In genomic region chr17:37490638-37491614, GRCh38 we compare ENCODE assay signal across 8 cellular contexts. TPM values are rescaled to one million over a fixed set of nuclear protein-coding genes. Genes with fewer than 3 reads are reported as not detected.
DNase-seq lines count a peak whose midpoint lies in the region; ATAC-seq, FAIRE-seq and TF ChIP-seq lines count a peak whose summit lies in the region.

No MANE protein-coding gene starts in this region.

- BruUV-seq in K562 (replicated peaks; lab: Mats Ljungman, UMichigan), result TSS peak; percentile 49

- peak overlapping the region; percentile 94 for H3K4me3 Mint-ChIP-seq in activated naive CD4-positive, alpha-beta T cell treated with anti-CD3 and anti-CD28 coated beads for 36 hours

- peaks cover 57% of the 10 kb centered on the region for H3K79me2 ChIP-seq in K562 (ENCODE audit: control insufficient read depth, insufficient read depth, low read length)

- H3K36me3 ChIP-seq in K562 (ENCODE audit: control insufficient read depth, insufficient read depth, low read length), result no peaks in the 10 kb centered on the region
- no peaks in the 10 kb centered on the region for H3K36me3 ChIP-seq in iPS-15b (ENCODE audit: control insufficient read depth, insufficient read depth, low read length)
- H3K36me3 ChIP-seq in skeletal muscle satellite cell (ENCODE audit: insufficient read depth, low read length), result peaks cover 4% of the 10 kb centered on the region

- CTCF ChIA-PET in activated naive CD4-positive, alpha-beta T cell treated with anti-CD3 and anti-CD28 coated beads for 36 hours (lab: Charles Lee), result no interaction called here
- CTCF ChIA-PET in K562 (lab: Yijun Ruan, JAX; ENCODE audit: low intra/inter-chr PET ratio), result no interaction called here

- no peaks in the 10 kb centered on the region for H3K9me3 Mint-ChIP-seq in activated naive CD4-positive, alpha-beta T cell treated with anti-CD3 and anti-CD28 coated beads for 36 hours

- H3K36me3 Mint-ChIP-seq in activated naive CD4-positive, alpha-beta T cell treated with anti-CD3 and anti-CD28 coated beads for 36 hours (ENCODE audit: low read depth), result peaks cover 1% of the 10 kb centered on the region

- H3K9ac ChIP-seq in K562 (ENCODE audit: insufficient read depth in 1 of 2, low read depth in 2 of 2, low read length in 2 of 2) (peak overlapping the region; percentile 61 to 90), iPS-15b (ENCODE audit: low read depth, low read length) (no peak overlapping the region), skeletal muscle satellite cell (ENCODE audit: low read depth, low read length) (peak overlapping the region; percentile 99)

- 0 out of 2 replicates have a peak, but pooled peaks have one; percentile 3 for TF ChIP-seq EP300 in K562 (IDR thresholded peaks at IDR 0.05; ENCODE audit: low read length)

- H3K4me2 ChIP-seq in K562 (ENCODE audit: insufficient read depth, low read length), result peak overlapping the region; percentile 90
- H3K4me2 ChIP-seq in skeletal muscle satellite cell (ENCODE audit: low read length), result peak overlapping the region; percentile 92

- H3K4me1 ChIP-seq in K562 (replicated peaks in 1 of 2; ENCODE audit: control insufficient read depth in 2 of 2, insufficient read depth in 2 of 2, low read length in 2 of 2) (peaks cover 11 to 24% of the 10 kb centered on the region in 2 experiments; a peak in 4 of 5 replicates), iPS-15b (ENCODE audit: control insufficient read depth, insufficient read depth, low read length) (peaks cover 30% of the 10 kb centered on the region), skeletal muscle satellite cell (ENCODE audit: control insufficient read depth, insufficient read depth, low read length) (peaks cover 58% of the 10 kb centered on the region)

- peak overlapping the region; percentile 74 for H3K4me3 ChIP-seq in K562
- peak overlapping the region; percentile 74 for H3K4me3 ChIP-seq in iPS-15b (ENCODE audit: low read depth, low read length)
- peak overlapping the region; percentile 89 for H3K4me3 ChIP-seq in skeletal muscle satellite cell (ENCODE audit: low read length)

- no peak for TF ChIP-seq RAD21 in K562 (CRISPR knock-in tag; conservative IDR thresholded peaks at IDR 0.05 in 1 of 2, IDR thresholded peaks at IDR 0.05 in 1 of 2)

- H3K4me1 Mint-ChIP-seq in activated naive CD4-positive, alpha-beta T cell treated with anti-CD3 and anti-CD28 coated beads for 36 hours (ENCODE audit: low read depth), result peaks cover 49% of the 10 kb centered on the region

- no peaks in the 10 kb centered on the region for H3K27me3 ChIP-seq in K562 (ENCODE audit: control insufficient read depth in 2 of 2, insufficient read depth in 2 of 2, low read length in 2 of 2)
- peaks cover 6% of the 10 kb centered on the region for H3K27me3 ChIP-seq in iPS-15b (ENCODE audit: control insufficient read depth, insufficient read depth, low read length)
- H3K27me3 ChIP-seq in skeletal muscle satellite cell (ENCODE audit: control insufficient read depth, insufficient read depth, low read length), result no peaks in the 10 kb centered on the region

- peak; percentile 47 for DNase-seq in activated naive CD4-positive, alpha-beta T cell treated with anti-CD3 and anti-CD28 coated beads for 36 hours
- DNase-seq in activated naive CD4-positive, alpha-beta T cell (lab: John Stamatoyannopoulos, UW), result no peak
- peak; percentile 52 to 89 (median 68) for DNase-seq in K562 (ENCODE audit: extremely low read depth in 1 of 4, low spot score in 3 of 4)
- DNase-seq in DMS114 treated with DMSO at 0.1 percent for 48 hours (lab: John Stamatoyannopoulos, UW; ENCODE audit: unreplicated experiment), result no peak

- H4K20me1 ChIP-seq in K562 (replicated peaks; ENCODE audit: control insufficient read depth, insufficient read depth, low read length), result no peaks in the 10 kb centered on the region

- H3K9me1 ChIP-seq in K562 (ENCODE audit: control insufficient read depth, insufficient read depth, low read length), result no peaks in the 10 kb centered on the region

- peak; percentile 62 for TF ChIP-seq POLR2A in K562 (conservative IDR thresholded peaks at IDR 0.05)

- WGBS in K562 (ENCODE audit: insufficient coverage, low coverage, missing lambda C conversion rate), result under 1% methylated on average over 24 of the region's 24 CpGs

- H3K27ac Mint-ChIP-seq in activated naive CD4-positive, alpha-beta T cell treated with anti-CD3 and anti-CD28 coated beads for 36 hours, result peak overlapping the region; percentile 68

- FAIRE-seq in K562 (lab: Jason Lieb, UNC), result no peak

- in situ Hi-C loops in K562 (cut with MboI), result no loop called here

- ATAC-seq in K562, result peak; percentile 78
- no peak for ATAC-seq in GM19455 (IDR thresholded peaks at IDR 0.05; ENCODE audit: unreplicated experiment)

- H3K9me3 ChIP-seq in K562 (replicated peaks; ENCODE audit: control insufficient read depth, insufficient read depth, low read depth, low read length), result no peaks in the 10 kb centered on the region
- H3K9me3 ChIP-seq in iPS-15b (ENCODE audit: control insufficient read depth, insufficient read depth, low read length), result no peaks in the 10 kb centered on the region
- H3K9me3 ChIP-seq in skeletal muscle satellite cell (replicated peaks; ENCODE audit: low read length), result no peaks in the 10 kb centered on the region

- intact Hi-C loops in activated naive CD4-positive, alpha-beta T cell treated with anti-CD3 and anti-CD28 coated beads for 36 hours (cut with micrococcal nuclease), result loop anchor here (1.0 kb wide), 2 partner anchors 118 to 132 kb away; no protein-coding TSS in a partner anchor
- intact Hi-C loops in K562 (cut with micrococcal nuclease), result no loop called here

- TF ChIP-seq CTCF in K562 (IDR thresholded peaks at IDR 0.05 in 2 of 3, conservative IDR thresholded peaks at IDR 0.05 in 1 of 3; ENCODE audit: insufficient read depth in 2 of 3, low read depth in 1 of 3, low read length in 3 of 3), result peak in 1 of 3 experiments; percentile 18; a peak in 1 of 6 replicates

- peak overlapping the region; percentile 79 for H3K27ac ChIP-seq in K562 (ENCODE audit: extremely low read depth, low read depth, low read length)

- POLR2A ChIA-PET in K562 (lab: Yijun Ruan, JAX), result interaction anchor here (0.5 to 1.5 kb wide), 14 partner anchors 9 to 117 kb away, joined by 3 to 5 read pairs (median 4); partner anchors contain the start of genes ACACA and TADA2A

- H2AFZ ChIP-seq in K562 (ENCODE audit: low read depth, low read length), result peak overlapping the region; percentile 80

- H3K27me3 Mint-ChIP-seq in activated naive CD4-positive, alpha-beta T cell treated with anti-CD3 and anti-CD28 coated beads for 36 hours (ENCODE audit: low read depth), result no peaks in the 10 kb centered on the region

TF ChIP-seq in PFSK-1, 5 proteins besides CTCF, POLR2A, EP300 and RAD21 (continues in another document):
- peak; percentile 90; the same call in 1 of the 2 replicates for TF ChIP-seq SIN3A (IDR thresholded peaks at IDR 0.05; ENCODE audit: borderline replicate concordance, insufficient read depth, low read length)
- TF ChIP-seq FOXP2 (optimal IDR thresholded peaks at IDR 0.05; ENCODE audit: borderline replicate concordance, extremely low read depth, extremely low read length, insufficient read depth), result peak; percentile 32

TF ChIP-seq in K562, 482 proteins besides CTCF, POLR2A, EP300 and RAD21 (continues in another document):
- TF ChIP-seq HDAC6 (IDR thresholded peaks at IDR 0.05; ENCODE audit: low read depth, low read length) (no peak), HMBOX1 (IDR thresholded peaks at IDR 0.05) (0 out of 2 replicates have a peak, but pooled peaks have one; percentile 5), HINFP (tag; conservative IDR thresholded peaks at IDR 0.05; ENCODE audit: low read depth) (no peak), FOS (IDR thresholded peaks at IDR 0.05; ENCODE audit: extremely low read depth, insufficient read length) (peak; percentile 25)

RNA-seq across cellular contexts. Expression of gene DUSP14, which starts 1.2 kb away (rescaled TPM):
- 1 to 10 TPM; 7.0 to 7.9 TPM for total RNA-seq in activated naive CD4-positive, alpha-beta T cell treated with anti-CD3 and anti-CD28 coated beads for 36 hours
- polyA plus RNA-seq in PFSK-1 (2012; ENCODE audit: insufficient read length, low read depth), result 81.6 TPM
- 14.7 and 22.3 TPM in 2 replicates for total RNA-seq in K562 (2011; cell fraction: chromatin; rRNA removed; ENCODE audit: low replicate concordance)
- total RNA-seq in K562 (2011; cell fraction: nucleolus; rRNA removed), result 15.7 and 17.9 TPM in 2 replicates
- 15.3 and 18.4 TPM in 2 replicates for total RNA-seq in K562 (2011; cell fraction: nucleoplasm; rRNA removed)
- total RNA-seq in K562 (2014; rRNA removed) (27.7 and 37.2 TPM in 2 replicates), K562 (2014; rRNA removed; fragmentation: Illumina TruSeq; extraction: Trizol) (19.6 and 20.2 TPM in 2 replicates), K562 (2015; rRNA removed; fragmentation: Illumina TruSeq; extraction: Trizol) (23.6 and 26.9 TPM in 2 replicates), K562 (2021) (24.8 and 25.3 TPM in 2 replicates)
- polyA plus RNA-seq in K562 (2011; rRNA removed) (21.4 and 36.7 TPM in 2 replicates), K562 (2014; fragmentation: Illumina TruSeq; extraction: Trizol) (36.2 and 43.1 TPM in 2 replicates), K562 (2014; fragmentation: Nextera tagmentation; extraction: Ambion mirVana) (10 to 100 TPM; 64.0 to 74.0 TPM), K562 (2014; rRNA removed) (31.8 and 38.0 TPM in 2 replicates)
- polyA plus RNA-seq in K562 (2011; cell fraction: cytosol; rRNA removed), result 26.9 and 54.6 TPM in 2 replicates
- polyA plus RNA-seq in K562 (2011; cell fraction: nucleus; rRNA removed), result 11.2 and 17.7 TPM in 2 replicates
- polyA plus RNA-seq in K562 (2012), result 21.4 and 25.4 TPM in 2 replicates
- polyA minus RNA-seq in K562 (2011; rRNA and poly(A)+ RNA removed), result 12.8 and 26.0 TPM in 2 replicates
- polyA minus RNA-seq in K562 (2011; cell fraction: cytosol; rRNA and poly(A)+ RNA removed), result 8.5 and 12.9 TPM in 2 replicates
- polyA minus RNA-seq in K562 (2011; cell fraction: nucleus; rRNA and poly(A)+ RNA removed), result 4.0 and 4.1 TPM in 2 replicates
- 33.7 and 42.4 TPM in 2 replicates for total RNA-seq in skeletal muscle satellite cell (2012; rRNA removed)

Comparison
In these comparisons a context has a peak if more than half of its experiments do, and no peak if none do; other contexts are left out.
1. DNase-seq: peak in activated naive CD4-positive, alpha-beta T cell treated with anti-CD3 and anti-CD28 coated beads for 36 hours (single experiment) and K562 (4 of 4); none in activated naive CD4-positive, alpha-beta T cell (0 of 4) and DMS114 treated with DMSO at 0.1 percent for 48 hours (single experiment).
2. Peak in every context shown above with its lines, with median percentiles within 50 percentile points of each other: H3K4me3 ChIP-seq.